In genomic region chr9:81801190-81801589, GRCh38 we compare ENCODE assay signal across 2 cellular contexts.
TF ChIP-seq lines count a peak whose summit lies in the region.

No MANE protein-coding gene starts in this region.

TF ChIP-seq in IMR-90, 13 proteins besides CTCF, POLR2A, EP300 and RAD21:
- TF ChIP-seq RFX5 (IDR thresholded peaks at IDR 0.05; ENCODE audit: low read depth, low read length) (no peak), FOS (IDR thresholded peaks at IDR 0.05; ENCODE audit: low read depth, low read length) (no peak), RCOR1 (IDR thresholded peaks at IDR 0.05; ENCODE audit: insufficient replicate concordance, low read length) (no peak), NFE2L2 (IDR thresholded peaks at IDR 0.05; ENCODE audit: low read depth, low read length) (no peak), CEBPB (IDR thresholded peaks at IDR 0.05; ENCODE audit: low read depth, low read length) (no peak), MAZ (IDR thresholded peaks at IDR 0.05; ENCODE audit: borderline replicate concordance, low read depth, low read length) (no peak), BHLHE40 (IDR thresholded peaks at IDR 0.05; ENCODE audit: low read depth, low read length) (no peak), MXI1 (IDR thresholded peaks at IDR 0.05; ENCODE audit: borderline replicate concordance, low read depth, low read length) (no peak), SMC3 (IDR thresholded peaks at IDR 0.05; ENCODE audit: low read depth, low read length) (no peak), ELK1 (IDR thresholded peaks at IDR 0.05; ENCODE audit: borderline replicate concordance, low read depth, low read length) (no peak), CHD1 (IDR thresholded peaks at IDR 0.05; ENCODE audit: low read depth, low read length) (no peak), MAFK (IDR thresholded peaks at IDR 0.05; ENCODE audit: low read depth, low read length) (no peak)
- TF ChIP-seq, protein P1, sequence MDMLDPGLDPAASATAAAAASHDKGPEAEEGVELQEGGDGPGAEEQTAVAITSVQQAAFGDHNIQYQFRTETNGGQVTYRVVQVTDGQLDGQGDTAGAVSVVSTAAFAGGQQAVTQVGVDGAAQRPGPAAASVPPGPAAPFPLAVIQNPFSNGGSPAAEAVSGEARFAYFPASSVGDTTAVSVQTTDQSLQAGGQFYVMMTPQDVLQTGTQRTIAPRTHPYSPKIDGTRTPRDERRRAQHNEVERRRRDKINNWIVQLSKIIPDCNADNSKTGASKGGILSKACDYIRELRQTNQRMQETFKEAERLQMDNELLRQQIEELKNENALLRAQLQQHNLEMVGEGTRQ (IDR thresholded peaks at IDR 0.05; ENCODE audit: low read depth, low read length), result no peak

TF ChIP-seq in WTC11, 78 proteins besides CTCF, POLR2A, EP300 and RAD21:
- TF ChIP-seq ZNF317 (CRISPR knock-in tag; IDR thresholded peaks at IDR 0.05; ENCODE audit: borderline replicate concordance, low read depth) (no peak), ZNF423 (CRISPR knock-in tag; IDR thresholded peaks at IDR 0.05) (peak; percentile 82)
